ENCODE assay signal across 17 cellular contexts in the genomic region with DNA sequence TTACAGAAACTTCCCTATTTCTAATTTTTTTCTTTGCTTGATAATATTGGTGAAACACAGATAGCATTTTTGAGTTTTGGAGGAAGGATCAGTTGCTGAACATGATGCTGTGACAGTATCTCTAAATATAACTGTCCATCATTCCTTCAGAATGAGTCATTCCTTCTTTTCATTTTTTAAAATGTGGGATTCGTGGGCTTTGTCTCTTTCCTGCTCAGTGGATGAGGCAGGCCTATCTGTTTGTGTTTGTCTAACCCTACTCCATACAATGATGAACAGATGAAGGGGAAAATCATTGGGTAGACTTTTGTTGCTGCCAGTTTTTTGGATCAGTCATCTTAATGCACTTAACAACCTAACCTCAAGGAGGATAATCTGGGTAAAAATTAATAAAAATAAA. TPM values are rescaled to one million over a fixed set of nuclear protein-coding genes. Genes with fewer than 3 reads are reported as not detected.
DNase-seq lines count a peak whose midpoint lies in the region; ATAC-seq, FAIRE-seq and TF ChIP-seq lines count a peak whose summit lies in the region.
"Had no signal": no experiment of that assay in that cellular context is flagged by ENCODE, and none has a peak within 500 bp of the region (broad histone marks: within the 10 kb centered on the region; RNA-seq: fewer than 3 reads in every experiment).

No MANE protein-coding gene starts in this region.

- DNase-seq in GM03348 (ENCODE audit: low spot score), result peak; percentile 1
- peak; percentile 27 for DNase-seq in NCI-H226
- peak; percentile 29 for DNase-seq in fibroblast of mammary gland (ENCODE audit: low read depth)
- peak; percentile 23 for DNase-seq in urothelium cell line (ENCODE audit: low spot score)
- DNase-seq in aorta, result no peak
- DNase-seq in head of caudate nucleus, result no peak
- no peak for DNase-seq in HuH-7.5 (ENCODE audit: low spot score)
- DNase-seq: COR-L47, DMS153, Karpas-422, MV-4-11, NCI-H1417 treated with DMSO at 0.1 percent for 48 hours, NCI-H2029, NCI-H524, SIG-M5 had no signal

- intact Hi-C loops in aorta (cut with DNase I) (no loop called here), head of caudate nucleus (cut with DNase I) (no loop called here)

- no peak for FAIRE-seq in urothelium cell line (lab: Jason Lieb, UNC)

- no peak for TF ChIP-seq CTCF in fibroblast of mammary gland (conservative IDR thresholded peaks at IDR 0.05; ENCODE audit: control insufficient read depth, insufficient read depth, low read depth, low read length)

- H3K27ac ChIP-seq in aorta (ENCODE audit: low read depth in 1 of 2, low read length in 2 of 2), result no peak overlapping the region

- no peaks in the 10 kb centered on the region for H3K4me1 ChIP-seq in aorta (ENCODE audit: control insufficient read depth in 1 of 2, insufficient read depth in 2 of 2, low read length in 2 of 2)

- WGBS in aorta, 2 donors, result 27 to 29% methylated on average over 1 of the region's 1 CpG

- no peaks in the 10 kb centered on the region for H3K36me3 ChIP-seq in aorta (ENCODE audit: control insufficient read depth in 1 of 2, insufficient read depth in 2 of 2, low read length in 1 of 2)

- H3K27me3 ChIP-seq in aorta (ENCODE audit: control insufficient read depth in 1 of 2, insufficient read depth in 2 of 2, low read length in 1 of 2), result no peaks in the 10 kb centered on the region

- no peak for ATAC-seq in aorta (ENCODE audit: low FRiP score)

- H3K4me3 ChIP-seq in fibroblast of mammary gland (ENCODE audit: control insufficient read depth, low read depth, low read length), result no peak overlapping the region
- H3K4me3 ChIP-seq in aorta (ENCODE audit: low read length in 2 of 2), result no peak overlapping the region

- H3K9me3 ChIP-seq in aorta (ENCODE audit: control insufficient read depth, low read length), result peaks cover 2% of the 10 kb centered on the region

RNA-seq across cellular contexts. Expression of a gene that starts 15.7 kb away (rescaled TPM):
- total RNA-seq in aorta, result not detected
- polyA plus RNA-seq in aorta, result not detected
- total RNA-seq: G401 had no signal
- polyA plus RNA-seq: CD14-positive monocyte had no signal

RNA-seq across cellular contexts. Expression of a gene that starts 16.6 kb away (rescaled TPM):
- not detected for total RNA-seq in aorta
- not detected for polyA plus RNA-seq in aorta
- total RNA-seq: G401 had no signal
- polyA plus RNA-seq: CD14-positive monocyte had no signal

RNA-seq across cellular contexts. Expression of a gene that starts 26.3 kb away (rescaled TPM):
- total RNA-seq in aorta, result not detected
- not detected for polyA plus RNA-seq in aorta
- total RNA-seq: G401 had no signal
- polyA plus RNA-seq: CD14-positive monocyte had no signal

RNA-seq across cellular contexts. Expression of a gene that starts 46.0 kb away (rescaled TPM):
- not detected for total RNA-seq in aorta
- not detected for polyA plus RNA-seq in aorta
- total RNA-seq: G401 had no signal
- polyA plus RNA-seq: CD14-positive monocyte had no signal

RNA-seq across cellular contexts. Expression of a gene that starts 49.2 kb away (rescaled TPM):
- total RNA-seq in aorta, result not detected
- polyA plus RNA-seq in aorta, result not detected
- total RNA-seq: G401 had no signal
- polyA plus RNA-seq: CD14-positive monocyte had no signal

Comparison
In these comparisons a context has a peak if more than half of its experiments do, and no peak if none do; other contexts are left out.
1. DNase-seq: peak in GM03348 (single experiment), NCI-H226 (single experiment), fibroblast of mammary gland (single experiment) and urothelium cell line (single experiment); none in aorta (0 of 2), head of caudate nucleus (0 of 42) and HuH-7.5 (single experiment).